Comparison of ENCODE assay signal across 18 cellular contexts in genomic region chr14:71579331-71579730, GRCh38.
"Had no signal": no experiment of that assay in that cellular context is flagged by ENCODE, and none has a peak within 500 bp of the region (broad histone marks: within the 10 kb centered on the region; RNA-seq: fewer than 3 reads in every experiment).

No MANE protein-coding gene starts in this region.

- DNase-seq: activated CD4-positive, alpha-beta T cell treated with anti-CD3 and anti-CD28 coated beads, Interleukin-2, amount 50 U/mL, for 1 hour; activated CD8-positive, alpha-beta T cell treated with anti-CD3 and anti-CD28 coated beads, Interleukin-2, amount 10 ng/mL, durations not matched to agents 7 days and 5 days; central memory CD4-positive, alpha-beta T cell; colonic mucosa; heart right ventricle; islet precursor cell; left colon; right cardiac atrium; stimulated activated CD4-positive, alpha-beta T cell treated with anti-CD3 and anti-CD28 coated beads, Interleukin-12 subunit alpha, Interleukin-12 subunit beta, amount 100 ng/mL, for 4 hours; stimulated activated CD4-positive, alpha-beta T cell treated with anti-CD3 and anti-CD28 coated beads, Interleukin-4, amount 100 ng/mL, for 4 hours; stimulated activated naive CD8-positive, alpha-beta T cell treated with anti-CD3 and anti-CD28 coated beads, Interleukin-15, Interleukin-2, amounts not matched to agents 100 U/mL and 50 U/mL, for 24 hours; upper lobe of left lung had no signal

- ATAC-seq: activated CD4-positive, CD25-positive, alpha-beta regulatory T cell treated with anti-CD3 and anti-CD28 coated beads, Interleukin-2, amount 50 U/mL, for 24 hours; activated CD8-positive, alpha-beta T cell treated with anti-CD3 and anti-CD28 coated beads, Interleukin-2, amount 10 ng/mL, durations not matched to agents 7 days and 5 days; activated naive CD4-positive, alpha-beta T cell treated with anti-CD3 and anti-CD28 coated beads, Interleukin-2, amount 50 U/mL, for 72 hours; gastroesophageal sphincter; heart right ventricle; left colon; natural killer cell treated with Interleukin-12 subunit alpha and Interleukin-12 subunit beta and Interleukin-15 and Interleukin-18, amount 100 ng/mL, for 72 hours; right cardiac atrium; stimulated activated naive CD8-positive, alpha-beta T cell treated with anti-CD3 and anti-CD28 coated beads, Interleukin-15, Interleukin-2, amounts not matched to agents 100 U/mL and 50 U/mL, for 24 hours had no signal

- FAIRE-seq: astrocyte had no signal

- H3K4me3 ChIP-seq: colonic mucosa, esophagus muscularis mucosa, gastroesophageal sphincter, heart right ventricle, upper lobe of left lung had no signal
